Comparison of ENCODE assay signal across 11 cellular contexts in genomic region chr7:151367304-151367703, GRCh38. TPM values are rescaled to one million over a fixed set of nuclear protein-coding genes. Genes with fewer than 3 reads are reported as not detected.
DNase-seq lines count a peak whose midpoint lies in the region; ATAC-seq and TF ChIP-seq lines count a peak whose summit lies in the region.
"Had no signal": no experiment of that assay in that cellular context is flagged by ENCODE, and none has a peak within 500 bp of the region (broad histone marks: within the 10 kb centered on the region; RNA-seq: fewer than 3 reads in every experiment).

No MANE protein-coding gene starts in this region.

- peaks cover 11% of the 10 kb centered on the region for H3K4me1 Mint-ChIP-seq in activated CD8-positive, alpha-beta T cell treated with anti-CD3 and anti-CD28 coated beads for 36 hours (ENCODE audit: low read depth)

- no peak for ATAC-seq in activated CD8-positive, alpha-beta T cell treated with anti-CD3 and anti-CD28 coated beads for 36 hours
- no peak for ATAC-seq in aorta (ENCODE audit: low FRiP score)
- ATAC-seq in GM21723 (IDR thresholded peaks at IDR 0.05; ENCODE audit: unreplicated experiment) = no peak

- 28 to 41% methylated on average over 4 of the region's 4 CpGs for whole genome bisulfite sequencing in aorta, 2 donors

- H3K4me3 ChIP-seq in adipocyte (ENCODE audit: low read length) (no peak overlapping the region), fibroblast of villous mesenchyme (ENCODE audit: low read depth, low read length) (no peak overlapping the region), skeletal muscle cell (ENCODE audit: low read depth, low read length) (no peak overlapping the region), aorta (ENCODE audit: low read length in 2 of 2) (no peak overlapping the region)

- CTCF ChIA-PET in activated CD8-positive, alpha-beta T cell treated with anti-CD3 and anti-CD28 coated beads for 36 hours (lab: Charles Lee) = interaction anchor here (0.7 to 8.3 kb wide), 7 partner anchors 10 to 83 kb away, joined by 3 to 227 read pairs (median 6); no protein-coding TSS in a partner anchor

- no peak overlapping the region for H3K4me3 Mint-ChIP-seq in activated CD8-positive, alpha-beta T cell treated with anti-CD3 and anti-CD28 coated beads for 36 hours

- TF ChIP-seq CTCF in fibroblast of villous mesenchyme (IDR thresholded peaks at IDR 0.05; ENCODE audit: insufficient read depth, low read depth, low read length) = no peak
- no peak for TF ChIP-seq CTCF in activated CD8-positive, alpha-beta T cell treated with anti-CD3 and anti-CD28 coated beads for 36 hours (IDR thresholded peaks at IDR 0.05)

- H3K4me1 ChIP-seq in adipocyte (ENCODE audit: control insufficient read depth, insufficient read depth, low read length) (peaks cover 21% of the 10 kb centered on the region), aorta (ENCODE audit: control insufficient read depth in 1 of 2, insufficient read depth in 2 of 2, low read length in 2 of 2) (peaks cover 0 to 7% of the 10 kb centered on the region in 2 donors)

- peak; percentile 54 for DNase-seq in EH (ENCODE audit: low read depth)
- DNase-seq in adipocyte (ENCODE audit: low read depth) = peak; percentile 49
- DNase-seq in fibroblast of villous mesenchyme (ENCODE audit: low read depth) = peak; percentile 53
- peak; percentile 4 for DNase-seq in skeletal muscle cell (ENCODE audit: low read depth)
- no peak for DNase-seq in activated CD8-positive, alpha-beta T cell treated with anti-CD3 and anti-CD28 coated beads for 36 hours
- DNase-seq in cortex of kidney (lab: John Stamatoyannopoulos, UW) = no peak
- DNase-seq in aorta = no peak
- DNase-seq: central memory CD4-positive, alpha-beta T cell; mesendoderm had no signal

- H3K36me3 ChIP-seq in adipocyte (ENCODE audit: control insufficient read depth, insufficient read depth, low read length, severe bottlenecking) (peaks cover 34% of the 10 kb centered on the region), aorta (ENCODE audit: control insufficient read depth in 1 of 2, insufficient read depth in 2 of 2, low read length in 1 of 2) (peaks cover 0 to 2% of the 10 kb centered on the region in 2 donors)

- no peaks in the 10 kb centered on the region for H3K9me3 Mint-ChIP-seq in activated CD8-positive, alpha-beta T cell treated with anti-CD3 and anti-CD28 coated beads for 36 hours

- POLR2A ChIA-PET in activated CD8-positive, alpha-beta T cell treated with anti-CD3 and anti-CD28 coated beads for 36 hours (lab: Charles Lee) = no interaction called here

- H3K9me3 ChIP-seq in adipocyte (ENCODE audit: control insufficient read depth, low read length) = no peaks in the 10 kb centered on the region
- no peaks in the 10 kb centered on the region for H3K9me3 ChIP-seq in aorta (ENCODE audit: control insufficient read depth, low read length)
- H3K9me3 ChIP-seq: neutrophil had no signal

- peak overlapping the region in 1 of 2 donors; percentile 39 for H3K27ac ChIP-seq in aorta (ENCODE audit: low read depth in 1 of 2, low read length in 2 of 2)
- H3K27ac ChIP-seq: neutrophil had no signal

- no peaks in the 10 kb centered on the region for H3K27me3 Mint-ChIP-seq in activated CD8-positive, alpha-beta T cell treated with anti-CD3 and anti-CD28 coated beads for 36 hours

- H3K27ac Mint-ChIP-seq in activated CD8-positive, alpha-beta T cell treated with anti-CD3 and anti-CD28 coated beads for 36 hours = no peak overlapping the region

- intact Hi-C loops in activated CD8-positive, alpha-beta T cell treated with anti-CD3 and anti-CD28 coated beads for 36 hours (cut with micrococcal nuclease) = no loop called here
- intact Hi-C loops in aorta (cut with DNase I) = loop anchor here (5.0 kb wide), 1 partner anchor 390 kb away; no protein-coding TSS in a partner anchor

- no peaks in the 10 kb centered on the region for H3K27me3 ChIP-seq in adipocyte (replicated peaks; ENCODE audit: control insufficient read depth, insufficient read depth, low read length)
- no peaks in the 10 kb centered on the region for H3K27me3 ChIP-seq in aorta (ENCODE audit: control insufficient read depth in 1 of 2, insufficient read depth in 2 of 2, low read length in 1 of 2)
- H3K27me3 ChIP-seq: neutrophil had no signal

- peaks cover 18% of the 10 kb centered on the region for H3K36me3 Mint-ChIP-seq in activated CD8-positive, alpha-beta T cell treated with anti-CD3 and anti-CD28 coated beads for 36 hours (ENCODE audit: low read depth)

- H3K9ac ChIP-seq in adipocyte (ENCODE audit: low read length) = peak overlapping the region; percentile 46

RNA-seq across cellular contexts. Expression of gene NUB1, which starts 25.7 kb away (rescaled TPM):
- total RNA-seq in fibroblast of villous mesenchyme (38.7 and 51.0 TPM in 2 replicates), aorta (10 to 100 TPM; 47.4 to 56.6 TPM)
- total RNA-seq in activated CD8-positive, alpha-beta T cell treated with anti-CD3 and anti-CD28 coated beads for 36 hours = 10 to 100 TPM; 41.0 to 42.5 TPM
- 10 to 100 TPM; 34.6 to 36.3 TPM for polyA plus RNA-seq in aorta

RNA-seq across cellular contexts. Expression of gene WDR86, which starts 42.5 kb away (rescaled TPM):
- total RNA-seq in fibroblast of villous mesenchyme = 0.32 and 1.3 TPM in 2 replicates
- total RNA-seq in activated CD8-positive, alpha-beta T cell treated with anti-CD3 and anti-CD28 coated beads for 36 hours = under 1 TPM; 0.25 TPM
- 1 to 10 TPM; 2.8 to 4.4 TPM for total RNA-seq in aorta
- under 1 TPM in 1 of 2 donors, not detected in 1; 0.18 TPM for polyA plus RNA-seq in aorta

Comparison
In these comparisons a context has a peak if more than half of its experiments do, and no peak if none do; other contexts are left out.
1. DNase-seq: peak in EH (single experiment), adipocyte (single experiment), fibroblast of villous mesenchyme (single experiment) and skeletal muscle cell (single experiment); none in activated CD8-positive, alpha-beta T cell treated with anti-CD3 and anti-CD28 coated beads for 36 hours (single experiment), cortex of kidney (single experiment) and aorta (0 of 2).